28 cellular contexts compared by ENCODE assay signal in genomic region chr10:3925184-3925583, GRCh38.
DNase-seq lines count a peak whose midpoint lies in the region; ATAC-seq, FAIRE-seq and TF ChIP-seq lines count a peak whose summit lies in the region.
"Had no signal": no experiment of that assay in that cellular context is flagged by ENCODE, and none has a peak within 500 bp of the region (broad histone marks: within the 10 kb centered on the region; RNA-seq: fewer than 3 reads in every experiment).

No MANE protein-coding gene starts in this region.

- H3K14ac ChIP-seq in IMR-90 (replicated peaks; ENCODE audit: low read depth, low read length), result peak overlapping the region; percentile 77; the same call in 1 of the 2 replicates
- H3K14ac ChIP-seq in neuronal stem cell (ENCODE audit: low read length), result no peak overlapping the region

- POLR2A ChIA-PET in IMR-90 (lab: Charles Lee; ENCODE audit: unreplicated experiment), result no interaction called here

- H2BK120ac ChIP-seq in IMR-90 (ENCODE audit: low read depth, low read length) (peak overlapping the region; percentile 78), neuronal stem cell (ENCODE audit: low read depth, low read length) (no peak overlapping the region)

- H3K9me1 ChIP-seq in IMR-90 (ENCODE audit: insufficient read depth, low read length), result no peaks in the 10 kb centered on the region

- TF ChIP-seq CTCF in IMR-90 (conservative IDR thresholded peaks at IDR 0.05; ENCODE audit: low read depth, low read length) (no peak), RWPE2 (IDR thresholded peaks at IDR 0.05; ENCODE audit: poor library complexity, severe bottlenecking) (no peak)

- no peaks in the 10 kb centered on the region for H3K4me1 ChIP-seq in IMR-90 (ENCODE audit: control insufficient read depth, insufficient read depth, low read length)
- peaks cover 14% of the 10 kb centered on the region for H3K4me1 ChIP-seq in RWPE2 (ENCODE audit: insufficient read depth, poor library complexity, severe bottlenecking)
- H3K4me1 ChIP-seq in neuronal stem cell (ENCODE audit: control insufficient read depth in 2 of 2, insufficient read depth in 1 of 2, low read depth in 1 of 2, low read length in 2 of 2), result no peaks in the 10 kb centered on the region
- H3K4me1 ChIP-seq: breast epithelium, psoas muscle had no signal

- CTCF ChIA-PET in IMR-90 (lab: Yijun Ruan, JAX), result interaction anchor here (0.6 kb wide), 1 partner anchor 403 kb away, joined by 3 read pairs; no protein-coding TSS in a partner anchor

- H2AFZ ChIP-seq in IMR-90 (replicated peaks; ENCODE audit: low read length, poor library complexity), result peak overlapping the region; percentile 56
- H2AFZ ChIP-seq in neuronal stem cell (ENCODE audit: low read length), result no peak overlapping the region

- H2BK5ac ChIP-seq in IMR-90 (ENCODE audit: low read depth, low read length, poor library complexity, severe bottlenecking), result no peak overlapping the region
- H2BK5ac ChIP-seq in neuronal stem cell (ENCODE audit: low read length), result no peak overlapping the region

- H2BK12ac ChIP-seq in neuronal stem cell (ENCODE audit: low read length), result no peak overlapping the region

- TF ChIP-seq POLR2A in IMR-90 (IDR thresholded peaks at IDR 0.05; ENCODE audit: low read depth, low read length) (no peak), H54 (IDR thresholded peaks at IDR 0.05; ENCODE audit: low read depth, low read length) (no peak)

- H3K4me2 ChIP-seq in IMR-90 (ENCODE audit: low read depth, low read length), result no peak overlapping the region
- no peak overlapping the region for H3K4me2 ChIP-seq in neuronal stem cell (ENCODE audit: insufficient read depth, low read length, poor library complexity, severe bottlenecking)

- H3K9me3 ChIP-seq in IMR-90 (ENCODE audit: control insufficient read depth, insufficient read depth, low read length), result no peaks in the 10 kb centered on the region
- H3K9me3 ChIP-seq in RWPE2 (ENCODE audit: severe bottlenecking), result no peaks in the 10 kb centered on the region
- no peaks in the 10 kb centered on the region for H3K9me3 ChIP-seq in neuronal stem cell (replicated peaks in 1 of 2; ENCODE audit: control insufficient read depth in 2 of 2, insufficient read depth in 1 of 2, low read depth in 1 of 2, low read length in 2 of 2)
- H3K9me3 ChIP-seq: breast epithelium, left ventricle myocardium inferior, psoas muscle, tibial nerve had no signal

- H3K27me3 ChIP-seq in IMR-90 (ENCODE audit: control insufficient read depth, insufficient read depth, low read length) (no peaks in the 10 kb centered on the region), RWPE2 (ENCODE audit: insufficient read depth, poor library complexity, severe bottlenecking) (no peaks in the 10 kb centered on the region), neuronal stem cell (ENCODE audit: control insufficient read depth in 3 of 3, insufficient read depth in 3 of 3, low read depth in 1 of 3, low read length in 3 of 3) (no peaks in the 10 kb centered on the region)
- H3K27me3 ChIP-seq: breast epithelium, tibial nerve had no signal

- H3K23ac ChIP-seq in IMR-90 (ENCODE audit: low read depth, low read length) (no peak overlapping the region), neuronal stem cell (ENCODE audit: low read depth, low read length, poor library complexity) (no peak overlapping the region)

- DNase-seq in IMR-90 (no peak), RWPE2 (ENCODE audit: low spot score) (no peak), dermis blood vessel endothelial cell (peak; percentile 24), neuronal stem cell (ENCODE audit: low spot score) (no peak), DMS114 treated with DMSO at 0.1 percent for 48 hours (lab: John Stamatoyannopoulos, UW; ENCODE audit: unreplicated experiment) (no peak), NCI-H524 treated with DMSO at 0.1 percent for 48 hours (lab: John Stamatoyannopoulos, UW) (no peak), H54 (ENCODE audit: insufficient read length, low spot score) (no peak)
- DNase-seq: activated B cell treated with CpG ODN at 0.5 μM for 24 hours; activated CD4-positive, alpha-beta T cell treated with anti-CD3 and anti-CD28 coated beads, Interleukin-2, amount 50 U/mL, for 1 hour; activated naive CD4-positive, alpha-beta T cell treated with anti-CD3 and anti-CD28 coated beads for 36 hours; amniotic stem cell; C1 segment of cervical spinal cord; COR-L47; DMS53; effector memory CD4-positive, alpha-beta T cell; erythroblast; left ventricle myocardium inferior; NCI-H2107; NCI-H345; nucleus accumbens; psoas muscle; SIG-M5; stimulated activated CD4-positive, alpha-beta T cell treated with anti-CD3 and anti-CD28 coated beads, Interleukin-4, amount 100 ng/mL, for 1 hour had no signal

- H2AK5ac ChIP-seq in IMR-90 (ENCODE audit: low read depth, low read length) (no peak overlapping the region; the same call in 1 of the 2 replicates), neuronal stem cell (ENCODE audit: low read depth, low read length) (no peak overlapping the region)

- H3K9ac ChIP-seq in IMR-90 (ENCODE audit: low read depth, low read length), result no peak overlapping the region
- H3K9ac ChIP-seq in neuronal stem cell (ENCODE audit: low read depth, low read length, poor library complexity), result no peak overlapping the region

- no peak overlapping the region for H4K5ac ChIP-seq in IMR-90 (ENCODE audit: low read depth, low read length)

- no TSS peak for BruUV-seq in IMR-90 (replicated peaks; lab: Mats Ljungman, UMichigan)

- H2BK20ac ChIP-seq in IMR-90 (ENCODE audit: low read depth, low read length), result peak overlapping the region; percentile 27

- no peak overlapping the region for H3K27ac ChIP-seq in IMR-90 (ENCODE audit: insufficient read depth, low read length)
- H3K27ac ChIP-seq in RWPE2 (ENCODE audit: poor library complexity, severe bottlenecking), result peak overlapping the region; percentile 83
- H3K27ac ChIP-seq in neuronal stem cell (replicated peaks; ENCODE audit: low read length), result no peak overlapping the region
- H3K27ac ChIP-seq: breast epithelium, psoas muscle, tibial nerve had no signal

- FAIRE-seq in H54 (lab: Jason Lieb, UNC), result no peak
- FAIRE-seq: islet of Langerhans had no signal

- H4K20me1 ChIP-seq in IMR-90 (ENCODE audit: insufficient read depth, low read length), result no peaks in the 10 kb centered on the region

- TF ChIP-seq RAD21 in IMR-90 (IDR thresholded peaks at IDR 0.05; ENCODE audit: low read length), result no peak

- H3K4me3 ChIP-seq in IMR-90 (ENCODE audit: insufficient read depth, low read depth, low read length), result no peak overlapping the region
- no peak overlapping the region for H3K4me3 ChIP-seq in RWPE2 (ENCODE audit: severe bottlenecking)
- no peak overlapping the region for H3K4me3 ChIP-seq in neuronal stem cell (ENCODE audit: low read length in 2 of 2)
- H3K4me3 ChIP-seq: breast epithelium, left ventricle myocardium inferior, psoas muscle, tibial nerve had no signal

- ATAC-seq in IMR-90 (ENCODE audit: low read depth) (no peak), RWPE2 (ENCODE audit: low read depth) (no peak)
- ATAC-seq: HCT116, sciatic nerve had no signal

- in situ Hi-C loops in IMR-90 (cut with MboI; ENCODE audit: low sequenced_read_pairs), result no loop called here

- intact Hi-C loops in IMR-90 (cut with micrococcal nuclease), result no loop called here

- WGBS in IMR-90 (ENCODE audit: extremely low coverage in 2 of 2, insufficient read length in 1 of 2), 2 experiments, result 95% methylated on average over 4 of the region's 4 CpGs; no CpG with 5 or more reads in 1 of the 2 experiments
- WGBS in neuronal stem cell (ENCODE audit: extremely low coverage in 2 of 2, insufficient read length in 2 of 2, insufficient replicate concordance in 1 of 2), 2 donors, result no CpG with 5 or more reads among the region's 4 CpGs

- no peak overlapping the region for H3K18ac ChIP-seq in IMR-90 (ENCODE audit: low read depth, low read length)
- H3K18ac ChIP-seq in neuronal stem cell (ENCODE audit: low read length), result peak overlapping the region; percentile 20

- H3K4ac ChIP-seq in IMR-90 (ENCODE audit: low read depth, low read length), result peak overlapping the region; percentile 66
- H3K4ac ChIP-seq in neuronal stem cell (ENCODE audit: low read length), result no peak overlapping the region

- H4K91ac ChIP-seq in IMR-90 (ENCODE audit: insufficient read depth, low read depth, low read length) (peak overlapping the region; percentile 12; the same call in 1 of the 2 replicates), neuronal stem cell (ENCODE audit: low read depth, low read length, poor library complexity) (no peak overlapping the region)

- no peaks in the 10 kb centered on the region for H3K36me3 ChIP-seq in IMR-90 (ENCODE audit: control insufficient read depth, insufficient read depth, low read length)
- H3K36me3 ChIP-seq in RWPE2 (ENCODE audit: low read depth), result no peaks in the 10 kb centered on the region
- H3K36me3 ChIP-seq in neuronal stem cell (replicated peaks in 1 of 2; ENCODE audit: control insufficient read depth in 2 of 2, insufficient read depth in 2 of 2, low read length in 2 of 2), result no peaks in the 10 kb centered on the region
- H3K36me3 ChIP-seq: breast epithelium, left ventricle myocardium inferior, tibial nerve had no signal

- H2AK9ac ChIP-seq in IMR-90 (replicated peaks; ENCODE audit: low read depth, low read length, poor library complexity), result peak overlapping the region; percentile 28

- no peak overlapping the region for H3K56ac ChIP-seq in IMR-90 (ENCODE audit: extremely low read depth, insufficient read depth, low read length)

- no peaks in the 10 kb centered on the region for H3K79me1 ChIP-seq in IMR-90 (ENCODE audit: low read depth in 1 of 2, low read length in 2 of 2)
- H3K79me1 ChIP-seq in neuronal stem cell (ENCODE audit: low read depth, low read length), result no peaks in the 10 kb centered on the region

- H2BK15ac ChIP-seq in IMR-90 (ENCODE audit: low read depth, low read length) (peak overlapping the region; percentile 5; the same call in 1 of the 3 replicates), neuronal stem cell (ENCODE audit: low read length) (peak overlapping the region; percentile 30)

- H4K8ac ChIP-seq in IMR-90 (ENCODE audit: low read depth in 2 of 2, low read length in 2 of 2) (peak overlapping the region in 1 of 2 experiments; percentile 11; a peak in 1 of 4 replicates), neuronal stem cell (ENCODE audit: low read depth, low read length) (no peak overlapping the region)

- dilution Hi-C loops in IMR-90 (cut with HindIII; ENCODE audit: low sequenced_read_pairs, unreplicated experiment), result no loop called here

TF ChIP-seq in IMR-90, 13 proteins besides CTCF, POLR2A, EP300 and RAD21 (continues in another document):
- TF ChIP-seq BHLHE40 (IDR thresholded peaks at IDR 0.05; ENCODE audit: low read depth, low read length) (no peak), RCOR1 (IDR thresholded peaks at IDR 0.05; ENCODE audit: insufficient replicate concordance, low read length) (no peak), CEBPB (IDR thresholded peaks at IDR 0.05; ENCODE audit: low read depth, low read length) (no peak), USF2 (IDR thresholded peaks at IDR 0.05; ENCODE audit: low read depth, low read length) (no peak)
